29 cellular contexts compared by ENCODE assay signal in genomic region chr3:110400315-110400714, GRCh38.
DNase-seq lines count a peak whose midpoint lies in the region; ATAC-seq, FAIRE-seq and TF ChIP-seq lines count a peak whose summit lies in the region.
"Had no signal": no experiment of that assay in that cellular context is flagged by ENCODE, and none has a peak within 500 bp of the region (broad histone marks: within the 10 kb centered on the region; RNA-seq: fewer than 3 reads in every experiment).

No MANE protein-coding gene starts in this region.

- H3K4me2 ChIP-seq in HepG2 (ENCODE audit: low read depth, low read length) = no peak overlapping the region
- H3K4me2 ChIP-seq: A549; BLaER1; BLaER1 treated with 17β-estradiol and CSF1 and Interleukin-3, amounts not matched to agents 10 nM and 100 nM had no signal

- in situ Hi-C loops in HepG2 (cut with HindIII; ENCODE audit: extremely low pct_ligation_motif_present, low pct_unique_long_range_greater_than_20kb) = no loop called here

- no TSS peak for BruUV-seq in HepG2 (replicated peaks; lab: Mats Ljungman, UMichigan)

- H3K36me3 ChIP-seq in HepG2 (replicated peaks in 1 of 2; ENCODE audit: control insufficient read depth in 1 of 2, insufficient read depth in 2 of 2, low read length in 2 of 2) (no peaks in the 10 kb centered on the region), right lobe of liver (no peaks in the 10 kb centered on the region)
- H3K36me3 ChIP-seq: BE2C; BLaER1; BLaER1 treated with 17β-estradiol and CSF1 and Interleukin-3, amounts not matched to agents 10 nM and 100 nM had no signal

- peaks cover 9% of the 10 kb centered on the region; the same call in 1 of the 2 replicates for H3K9me3 ChIP-seq in HepG2 (ENCODE audit: low read length)
- H3K9me3 ChIP-seq in right lobe of liver = no peaks in the 10 kb centered on the region
- H3K9me3 ChIP-seq: BE2C, BLaER1, Caco-2 had no signal

- no peaks in the 10 kb centered on the region for H4K20me1 ChIP-seq in HepG2 (ENCODE audit: insufficient read depth, low read length)
- H4K20me1 ChIP-seq: BLaER1; BLaER1 treated with 17β-estradiol and CSF1 and Interleukin-3, amounts not matched to agents 10 nM and 100 nM had no signal

- FAIRE-seq in HepG2 (lab: Jason Lieb, UNC) = no peak
- FAIRE-seq: A204.1, A549, D721Med had no signal

- WGBS in HepG2 (ENCODE audit: low lambda C conversion rate) = 65% methylated on average over 2 of the region's 2 CpGs
- 55% methylated on average over 2 of the region's 2 CpGs for WGBS in right lobe of liver (ENCODE audit: insufficient coverage, low coverage, low lambda C conversion rate, missing lambda C conversion rate)

- peaks cover 31% of the 10 kb centered on the region for H3K4me1 ChIP-seq in HepG2 (ENCODE audit: insufficient read depth, low read length)
- H3K4me1 ChIP-seq in right lobe of liver = peaks cover 0 to 18% (median 5%) of the 10 kb centered on the region in 4 donors
- H3K4me1 ChIP-seq: A549; BE2C; BLaER1; BLaER1 treated with 17β-estradiol and CSF1 and Interleukin-3, amounts not matched to agents 10 nM and 100 nM had no signal

- POLR2A ChIA-PET in HepG2 (lab: Yijun Ruan, JAX) = no interaction called here

- H3K4me3 ChIP-seq in HepG2 (replicated peaks in 1 of 3; ENCODE audit: insufficient read depth in 1 of 3, low read depth in 2 of 3, low read length in 3 of 3) = no peak overlapping the region
- no peak overlapping the region for H3K4me3 ChIP-seq in right lobe of liver
- H3K4me3 ChIP-seq: A549; BLaER1; BLaER1 treated with 17β-estradiol and CSF1 and Interleukin-3, amounts not matched to agents 10 nM and 100 nM had no signal

- H3K27me3 ChIP-seq in HepG2 (ENCODE audit: control insufficient read depth in 1 of 2, insufficient read depth in 2 of 2, low read length in 2 of 2) (no peaks in the 10 kb centered on the region), right lobe of liver (no peaks in the 10 kb centered on the region)
- H3K27me3 ChIP-seq: BE2C; BLaER1; BLaER1 treated with 17β-estradiol and CSF1 and Interleukin-3, amounts not matched to agents 10 nM and 100 nM had no signal

- H3K27ac ChIP-seq in HepG2 (ENCODE audit: extremely low read length, insufficient read depth, low read length) (no peak overlapping the region), right lobe of liver (no peak overlapping the region)
- H3K27ac ChIP-seq: 22Rv1; A549; BLaER1; BLaER1 treated with 17β-estradiol and CSF1 and Interleukin-3, amounts not matched to agents 10 nM and 100 nM; C4-2B had no signal

- DNase-seq in HepG2 (ENCODE audit: low spot score) (no peak), right lobe of liver (no peak)
- DNase-seq: 8988T; ACHN; AML-193; BE2C; C1 segment of cervical spinal cord; Caco-2; Calu3; CD4-positive, alpha-beta memory T cell; CD4-positive, alpha-beta T cell; CD4-positive, CD25-positive, alpha-beta regulatory T cell; CD8-positive, alpha-beta memory T cell; CD8-positive, alpha-beta T cell; COR-L47; DMS 273 treated with DMSO at 0.1 percent for 48 hours; DMS153; DMS53; DMS79; DMS79 treated with DMSO at 0.1 percent for 48 hours; DND-41; EL had no signal

- no peak for ATAC-seq in HepG2
- ATAC-seq in right lobe of liver = no peak
- ATAC-seq: A549; CD8-positive, alpha-beta T cell had no signal

- no peak overlapping the region for H3K9ac ChIP-seq in HepG2 (ENCODE audit: insufficient read depth, low read depth, low read length)
- H3K9ac ChIP-seq: BLaER1; BLaER1 treated with 17β-estradiol and CSF1 and Interleukin-3, amounts not matched to agents 10 nM and 100 nM had no signal

- intact Hi-C loops in HepG2 (cut with micrococcal nuclease; ENCODE audit: unreplicated experiment) = no loop called here
- intact Hi-C loops in right lobe of liver (cut with DNase I) = no loop called here

- TF ChIP-seq EP300 in HepG2 (IDR thresholded peaks at IDR 0.05; ENCODE audit: low read depth in 2 of 2, low read length in 2 of 2) = no peak
- no peak for TF ChIP-seq EP300 in HepG2 (CRISPR knock-in tag; IDR thresholded peaks at IDR 0.05; ENCODE audit: borderline replicate concordance)

- H3K79me2 ChIP-seq in HepG2 (ENCODE audit: insufficient read depth, low read length) = no peaks in the 10 kb centered on the region

- H2AFZ ChIP-seq in HepG2 (ENCODE audit: low read length) = no peak overlapping the region

- CTCF ChIA-PET in HepG2 (lab: Yijun Ruan, JAX; ENCODE audit: low intra/inter-chr PET ratio, low total read pairs) = no interaction called here

- TF ChIP-seq CTCF in HepG2 (CRISPR knock-in tag; IDR thresholded peaks at IDR 0.05) (no peak), right lobe of liver (IDR thresholded peaks at IDR 0.05) (no peak)

- TF ChIP-seq POLR2A in HepG2 (IDR thresholded peaks at IDR 0.05; ENCODE audit: insufficient read depth in 1 of 2, low read depth in 2 of 2, low read length in 2 of 2) (no peak), right lobe of liver (IDR thresholded peaks at IDR 0.05) (no peak)

- no peak for TF ChIP-seq RAD21 in HepG2 (CRISPR knock-in tag; IDR thresholded peaks at IDR 0.05)

TF ChIP-seq in HepG2, 621 proteins besides CTCF, POLR2A, EP300 and RAD21:
- TF ChIP-seq NFAT5 (CRISPR knock-in tag; IDR thresholded peaks at IDR 0.05) (no peak), ZNF160 (CRISPR knock-in tag; IDR thresholded peaks at IDR 0.05) (peak; percentile 98)
